ENCODE assay signal across 7 cellular contexts in genomic region chrX:85004255-85004654, GRCh38. TPM values are rescaled to one million over a fixed set of nuclear protein-coding genes. Genes with fewer than 3 reads are reported as not detected.
DNase-seq lines count a peak whose midpoint lies in the region; ATAC-seq and TF ChIP-seq lines count a peak whose summit lies in the region.

No MANE protein-coding gene starts in this region.

- H3K4me1 ChIP-seq in body of pancreas (peaks cover 4% of the 10 kb centered on the region), right lobe of liver (no peaks in the 10 kb centered on the region), upper lobe of left lung (peaks cover 0 to 4% (median 0%) of the 10 kb centered on the region in 4 donors)

- no peaks in the 10 kb centered on the region for H3K27me3 ChIP-seq in body of pancreas
- no peaks in the 10 kb centered on the region for H3K27me3 ChIP-seq in right lobe of liver
- no peaks in the 10 kb centered on the region for H3K27me3 ChIP-seq in upper lobe of left lung

- H3K27ac ChIP-seq in body of pancreas = peak overlapping the region; percentile 42 to 81 (median 77)
- H3K27ac ChIP-seq in right lobe of liver = peak overlapping the region; percentile 44 to 72 (median 61)
- H3K27ac ChIP-seq in upper lobe of left lung = peak overlapping the region; percentile 38 to 69 (median 59)

- 1 to 3% methylated on average over 11 of the region's 11 CpGs for WGBS in body of pancreas, 2 donors
- 25% methylated on average over 11 of the region's 11 CpGs for WGBS in right lobe of liver (ENCODE audit: insufficient coverage, low coverage, low lambda C conversion rate, missing lambda C conversion rate)
- 6 to 42% methylated on average over 11 of the region's 11 CpGs for WGBS in upper lobe of left lung, 2 donors

- H3K36me3 ChIP-seq in body of pancreas (replicated peaks in 1 of 2; ENCODE audit: insufficient read depth in 1 of 2, low read depth in 2 of 2) = no peaks in the 10 kb centered on the region
- H3K36me3 ChIP-seq in right lobe of liver = no peaks in the 10 kb centered on the region
- H3K36me3 ChIP-seq in upper lobe of left lung = no peaks in the 10 kb centered on the region

- TF ChIP-seq CTCF in body of pancreas (IDR thresholded peaks at IDR 0.05) (no peak), right lobe of liver (IDR thresholded peaks at IDR 0.05) (no peak), upper lobe of left lung (IDR thresholded peaks at IDR 0.05) (no peak)

- H3K9me3 ChIP-seq in body of pancreas = no peaks in the 10 kb centered on the region
- no peaks in the 10 kb centered on the region for H3K9me3 ChIP-seq in right lobe of liver
- H3K9me3 ChIP-seq in upper lobe of left lung = no peaks in the 10 kb centered on the region

- TF ChIP-seq EP300 in upper lobe of left lung (IDR thresholded peaks at IDR 0.05) = no peak

- intact Hi-C loops in body of pancreas (cut with DNase I) = no loop called here
- intact Hi-C loops in right lobe of liver (cut with DNase I) = no loop called here

- H3K4me3 ChIP-seq in Jurkat, Clone E6-1 (ENCODE audit: low read length) = peak overlapping the region; percentile 78
- H3K4me3 ChIP-seq in body of pancreas (peak overlapping the region; percentile 5 to 50), right lobe of liver (peak overlapping the region; percentile 51 to 64 (median 54)), upper lobe of left lung (peak overlapping the region; percentile 42 to 69 (median 56))

- no peak for DNase-seq in Jurkat, Clone E6-1 (ENCODE audit: low read depth, low spot score)
- DNase-seq in body of pancreas (peak in 2 of 4 donors; percentile 2 to 12), right lobe of liver (no peak), upper lobe of left lung (no peak), mesenteric fat pad (ENCODE audit: low spot score) (no peak), NCI-H1694 treated with DMSO at 0.1 percent for 48 hours (lab: John Stamatoyannopoulos, UW) (no peak)

- ATAC-seq in GM19351 (IDR thresholded peaks at IDR 0.05; ENCODE audit: unreplicated experiment) (peak; percentile 6), body of pancreas (peak; percentile 13), right lobe of liver (peak; percentile 10 to 51 (median 21)), upper lobe of left lung (ENCODE audit: low FRiP score in 2 of 2) (peak in 1 of 2 donors; percentile 11)

- TF ChIP-seq POLR2A in body of pancreas (IDR thresholded peaks at IDR 0.05) (no peak), right lobe of liver (IDR thresholded peaks at IDR 0.05) (no peak), upper lobe of left lung (IDR thresholded peaks at IDR 0.05) (no peak)

RNA-seq across cellular contexts. Expression of gene APOOL, which starts 0.6 kb away (rescaled TPM):
- polyA plus RNA-seq in Jurkat, Clone E6-1 (2012; ENCODE audit: insufficient read depth, insufficient read length) = 10.8 TPM
- 1 to 10 TPM; 6.2 to 9.9 TPM for total RNA-seq in body of pancreas
- total RNA-seq in right lobe of liver = 10 to 100 TPM; 14.3 to 25.3 (median 20.0) TPM
- total RNA-seq in upper lobe of left lung = 10 to 100 TPM in 3 of 6 donors, 1 to 10 TPM in 3; 3.8 to 17.0 (median 11.6) TPM
- total RNA-seq in mesenteric fat pad = 21.8 TPM

Comparison
In these comparisons a context has a peak if more than half of its experiments do, and no peak if none do; other contexts are left out.
1. H3K4me3 ChIP-seq: peak in every context shown above with its lines; median percentile 78 in Jurkat, Clone E6-1; 56 in upper lobe of left lung; 54 in right lobe of liver; 28 in body of pancreas.